Comparison of ENCODE assay signal across 8 cellular contexts in the genomic region with DNA sequence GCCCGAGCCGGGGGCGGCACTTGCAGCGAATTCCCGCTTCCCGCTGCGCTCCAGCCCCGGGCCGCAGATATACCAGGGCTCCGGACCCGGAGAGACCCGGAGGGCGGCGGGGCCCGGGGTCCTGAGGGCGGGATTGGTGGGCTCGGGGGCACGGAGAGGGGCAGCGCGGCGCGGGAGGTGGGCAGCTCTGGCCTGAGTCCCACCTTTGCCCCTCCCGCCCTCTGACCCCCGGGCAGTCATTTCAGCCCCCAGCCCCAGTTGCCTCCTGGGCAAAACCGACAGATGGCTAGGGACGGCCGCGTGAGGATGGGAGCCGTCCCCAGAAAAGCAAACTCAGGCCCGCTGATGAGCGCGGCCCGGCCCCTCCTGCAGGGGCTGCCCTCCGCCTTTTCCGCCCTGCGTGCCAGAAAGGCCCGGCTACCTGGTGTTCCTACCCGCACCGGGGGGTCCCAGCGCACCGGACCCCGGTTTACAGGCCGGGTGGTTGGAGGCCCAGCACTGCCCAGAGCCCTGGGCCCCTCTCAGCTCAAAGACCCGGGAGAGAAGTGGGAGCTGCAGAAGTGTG. TPM values are rescaled to one million over a fixed set of nuclear protein-coding genes. Genes with fewer than 3 reads are reported as not detected.
DNase-seq lines count a peak whose midpoint lies in the region; ATAC-seq and TF ChIP-seq lines count a peak whose summit lies in the region.

No MANE protein-coding gene starts in this region.

- no peaks in the 10 kb centered on the region for H3K9me3 ChIP-seq in CD4-positive, alpha-beta T cell (ENCODE audit: control insufficient read depth, low read length)
- H3K9me3 ChIP-seq in MG63 (no peaks in the 10 kb centered on the region), duodenal mucosa (ENCODE audit: control insufficient read depth in 1 of 2, low read length in 2 of 2) (no peaks in the 10 kb centered on the region)

- ATAC-seq in CD4-positive, alpha-beta T cell (ENCODE audit: poor library complexity) = no peak
- ATAC-seq in natural killer cell (no peak), GM18517 (IDR thresholded peaks at IDR 0.05; ENCODE audit: unreplicated experiment) (no peak), GM21515 (IDR thresholded peaks at IDR 0.05; ENCODE audit: unreplicated experiment) (no peak), HG03159 (IDR thresholded peaks at IDR 0.05; ENCODE audit: unreplicated experiment) (no peak)

- peak overlapping the region; percentile 84 for H3K27ac Mint-ChIP-seq in CD4-positive, alpha-beta T cell
- H3K27ac Mint-ChIP-seq in natural killer cell = peak overlapping the region in 1 of 2 donors; percentile 89

- peaks cover 11% of the 10 kb centered on the region for H3K36me3 Mint-ChIP-seq in CD4-positive, alpha-beta T cell (ENCODE audit: low read depth)
- no peaks in the 10 kb centered on the region for H3K36me3 Mint-ChIP-seq in natural killer cell

- no peak for DNase-seq in CD4-positive, alpha-beta T cell
- DNase-seq in MG63 (no peak), natural killer cell (no peak), H4 (ENCODE audit: low spot score) (no peak)

- peaks cover 27 to 38% of the 10 kb centered on the region in 2 donors for H3K4me1 ChIP-seq in duodenal mucosa (ENCODE audit: control insufficient read depth in 1 of 2, insufficient read depth in 2 of 2, low read length in 2 of 2)

- H3K27me3 ChIP-seq in CD4-positive, alpha-beta T cell (ENCODE audit: control insufficient read depth, insufficient read depth, low read length) = no peaks in the 10 kb centered on the region
- no peaks in the 10 kb centered on the region for H3K27me3 ChIP-seq in MG63
- H3K27me3 ChIP-seq in duodenal mucosa (ENCODE audit: control insufficient read depth in 1 of 2, insufficient read depth in 2 of 2, low read length in 2 of 2) = no peaks in the 10 kb centered on the region

- H3K4me1 Mint-ChIP-seq in CD4-positive, alpha-beta T cell (ENCODE audit: low read depth) = peaks cover 64% of the 10 kb centered on the region
- H3K4me1 Mint-ChIP-seq in natural killer cell = peaks cover 26 to 41% of the 10 kb centered on the region in 2 donors

- H3K9me3 Mint-ChIP-seq in CD4-positive, alpha-beta T cell = no peaks in the 10 kb centered on the region
- H3K9me3 Mint-ChIP-seq in natural killer cell = no peaks in the 10 kb centered on the region

- CTCF ChIA-PET in CD4-positive, alpha-beta T cell (lab: Charles Lee) = interaction anchor here (1.2 to 2.8 kb wide), 3 partner anchors 28 to 256 kb away, joined by 3 to 9 read pairs (median 8); a partner anchor contains a TSS

- intact Hi-C loops in CD4-positive, alpha-beta T cell (cut with DNase I, micrococcal nuclease) = loop anchor here (2.0 kb wide), 3 partner anchors 17 to 57 kb away; a partner anchor contains a TSS
- intact Hi-C loops in natural killer cell (cut with micrococcal nuclease) = loop anchor here (10.0 kb wide), 1 partner anchor 131 kb away; no protein-coding TSS in a partner anchor

- peak overlapping the region; percentile 89 for H3K4me3 Mint-ChIP-seq in CD4-positive, alpha-beta T cell
- H3K4me3 Mint-ChIP-seq in natural killer cell = peak overlapping the region; percentile 96

- POLR2A ChIA-PET in CD4-positive, alpha-beta T cell (lab: Charles Lee) = interaction anchor here (1.2 to 8.7 kb wide), 3 partner anchors 17 to 55 kb away, joined by 3 to 71 read pairs (median 8); no protein-coding TSS in a partner anchor

- no peaks in the 10 kb centered on the region for H3K27me3 Mint-ChIP-seq in CD4-positive, alpha-beta T cell
- H3K27me3 Mint-ChIP-seq in natural killer cell (ENCODE audit: low read depth in 2 of 2) = peaks cover 0 to 5% of the 10 kb centered on the region in 2 donors

- peak overlapping the region; percentile 76 for H3K4me3 ChIP-seq in MG63
- H3K4me3 ChIP-seq in duodenal mucosa (ENCODE audit: low read depth in 1 of 2, low read length in 2 of 2) = peak overlapping the region; percentile 81 to 82

- H3K36me3 ChIP-seq in MG63 (peaks cover 12% of the 10 kb centered on the region; the same call in 1 of the 2 replicates), duodenal mucosa (ENCODE audit: control insufficient read depth in 1 of 2, insufficient read depth in 2 of 2, low read length in 2 of 2) (no peaks in the 10 kb centered on the region)

- TF ChIP-seq CTCF in CD4-positive, alpha-beta T cell (IDR thresholded peaks at IDR 0.05) = no peak
- TF ChIP-seq CTCF in natural killer cell (IDR thresholded peaks at IDR 0.05) = no peak

- H3K9ac ChIP-seq in duodenal mucosa (ENCODE audit: low read depth in 1 of 2, low read length in 2 of 2) = peak overlapping the region; percentile 67 to 68

- peak overlapping the region; percentile 77 for H3K27ac ChIP-seq in CD4-positive, alpha-beta T cell (ENCODE audit: low read depth, low read length)
- peak overlapping the region; percentile 13 for H3K27ac ChIP-seq in duodenal mucosa (ENCODE audit: low read depth, low read length)

RNA-seq across cellular contexts. Expression of a gene that starts 56.7 kb away (rescaled TPM):
- 100 to 1,000 TPM; 143 to 150 TPM for total RNA-seq in CD4-positive, alpha-beta T cell
- 27.2 and 99.9 TPM in 2 replicates for total RNA-seq in MG63 (2014; rRNA removed; shearing (Covaris generic); ENCODE audit: low replicate concordance)
- total RNA-seq in natural killer cell = 100 to 1,000 TPM; 120 to 147 (median 147) TPM
- 9.2 and 18.5 TPM in 2 replicates for total RNA-seq in H4 (2014; rRNA removed; shearing (Covaris generic))

RNA-seq across cellular contexts. Expression of a gene that starts 57.2 kb away (rescaled TPM):
- 100 to 1,000 TPM; 142 to 145 TPM for total RNA-seq in CD4-positive, alpha-beta T cell
- total RNA-seq in MG63 (2014; rRNA removed; shearing (Covaris generic); ENCODE audit: low replicate concordance) = 3.4 and 7.8 TPM in 2 replicates
- total RNA-seq in natural killer cell = 10 to 100 TPM; 33.4 to 59.7 (median 39.0) TPM
- 11.3 and 12.4 TPM in 2 replicates for total RNA-seq in H4 (2014; rRNA removed; shearing (Covaris generic))
